Comparison of ENCODE assay signal across 21 cellular contexts in genomic region chr6:130994319-130995097, GRCh38.
"Had no signal": no experiment of that assay in that cellular context is flagged by ENCODE, and none has a peak within 500 bp of the region (broad histone marks: within the 10 kb centered on the region; RNA-seq: fewer than 3 reads in every experiment).

No MANE protein-coding gene starts in this region.

- H3K27me3 Mint-ChIP-seq: T-helper 17 cell, type B pancreatic cell had no signal

- H3K27me3 ChIP-seq: ascending aorta, brain microvascular endothelial cell, esophagus muscularis mucosa, sigmoid colon, testis had no signal

- H3K27ac Mint-ChIP-seq: activated naive CD4-positive, alpha-beta T cell treated with anti-CD3 and anti-CD28 coated beads, Interleukin-2, amount 50 U/mL, for 72 hours; T-helper 17 cell; type B pancreatic cell had no signal

- H3K4me3 ChIP-seq: ascending aorta, esophagus muscularis mucosa, mucosa of descending colon, sigmoid colon, smooth muscle cell, testis had no signal

- H3K36me3 ChIP-seq: ascending aorta, brain microvascular endothelial cell, esophagus muscularis mucosa, sigmoid colon, WERI-Rb-1 had no signal

- H3K9me3 ChIP-seq: ascending aorta, esophagus muscularis mucosa, mucosa of descending colon, sigmoid colon, testis had no signal

- ATAC-seq: activated naive CD4-positive, alpha-beta T cell treated with anti-CD3 and anti-CD28 coated beads, Interleukin-2, amount 50 U/mL, for 72 hours; T-helper 17 cell had no signal

- H3K4me1 ChIP-seq: ascending aorta had no signal

- H3K27ac ChIP-seq: ascending aorta, brain microvascular endothelial cell, esophagus muscularis mucosa, sigmoid colon, testis, WERI-Rb-1 had no signal

- DNase-seq: activated CD4-positive, alpha-beta T cell treated with anti-CD3 and anti-CD28 coated beads for 1 hour; activated T-cell treated with anti-CD3 and anti-CD28 coated beads, Interleukin-2, amount 50 U/mL, for 1 hour; brain microvascular endothelial cell; caudate nucleus; effector memory CD4-positive, alpha-beta T cell; hippocampal formation; mucosa of descending colon; posterior cingulate gyrus; sigmoid colon; stimulated activated CD4-positive, alpha-beta T cell treated with anti-CD3 and anti-CD28 coated beads, Interleukin-4, amount 100 ng/mL, for 1 hour; stimulated activated naive CD4-positive, alpha-beta T cell; SW 1271; T-helper 17 cell; testis; WERI-Rb-1 had no signal

- H3K4me3 Mint-ChIP-seq: neural crest cell, T-helper 17 cell, type B pancreatic cell had no signal

- H3K36me3 Mint-ChIP-seq: type B pancreatic cell had no signal
